In the genomic region with DNA sequence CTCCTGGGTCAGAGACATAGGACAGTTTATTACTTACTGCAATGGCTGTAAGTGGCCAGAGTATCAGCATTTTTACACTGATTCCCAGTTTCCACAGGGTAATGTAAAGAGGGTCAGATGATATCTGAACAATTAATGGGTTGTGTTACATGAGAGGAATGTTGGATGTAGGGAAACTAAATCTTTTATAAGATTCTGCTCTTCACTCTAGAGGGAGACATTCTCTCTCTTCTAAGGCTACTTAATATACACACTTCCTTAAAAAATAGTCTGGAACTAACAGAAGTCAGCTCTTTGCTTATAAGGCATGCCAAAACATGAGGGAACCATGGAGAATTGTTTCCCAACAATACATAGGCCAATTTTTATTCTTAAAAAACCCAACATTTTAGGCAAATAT, we compare ENCODE assay signal across 18 cellular contexts.
"Had no signal": no experiment of that assay in that cellular context is flagged by ENCODE, and none has a peak within 500 bp of the region (broad histone marks: within the 10 kb centered on the region; RNA-seq: fewer than 3 reads in every experiment).

No MANE protein-coding gene starts in this region.

- H3K27me3 Mint-ChIP-seq: activated CD4-positive, alpha-beta memory T cell treated with anti-CD3 and anti-CD28 coated beads, Interleukin-2, amount 10 ng/mL, durations not matched to agents 7 days and 5 days; activated naive CD8-positive, alpha-beta T cell; stimulated activated naive CD8-positive, alpha-beta T cell treated with anti-CD3 and anti-CD28 coated beads, Interleukin-15, Interleukin-2, amounts not matched to agents 100 ng/mL and 50 ng/mL, for 24 hours had no signal

- H3K36me3 Mint-ChIP-seq: activated naive CD8-positive, alpha-beta T cell had no signal

- H3K4me3 ChIP-seq: breast epithelium, colonic mucosa, prostate gland, right lobe of liver, upper lobe of left lung had no signal

- H3K9me3 Mint-ChIP-seq: activated CD4-positive, alpha-beta memory T cell treated with anti-CD3 and anti-CD28 coated beads, Interleukin-2, amount 10 ng/mL, durations not matched to agents 7 days and 5 days; nephron had no signal

- DNase-seq: activated CD4-positive, alpha-beta memory T cell treated with anti-CD3 and anti-CD28 coated beads, Interleukin-2, amount 10 ng/mL, durations not matched to agents 7 days and 5 days; activated gamma-delta T cell; activated T-cell treated with anti-CD3 and anti-CD28 coated beads, Interleukin-2, amount 50 U/mL, for 48 hours; colonic mucosa; effector CD4-positive, alpha-beta T cell; mammary epithelial cell; occipital lobe; right lobe of liver; stimulated activated CD4-positive, alpha-beta T cell treated with anti-CD3 and anti-CD28 coated beads, Interleukin-12 subunit alpha, Interleukin-12 subunit beta, amount 100 ng/mL, for 4 hours; stimulated activated CD4-positive, alpha-beta T cell treated with anti-CD3 and anti-CD28 coated beads, Interleukin-2, amount 100 ng/mL, for 48 hours; T-helper 9 cell; upper lobe of left lung had no signal

- H3K4me1 Mint-ChIP-seq: activated CD4-positive, alpha-beta memory T cell treated with anti-CD3 and anti-CD28 coated beads, Interleukin-2, amount 10 ng/mL, durations not matched to agents 7 days and 5 days; nephron had no signal

- H3K27ac ChIP-seq: breast epithelium, colonic mucosa, epithelial cell of prostate, prostate gland, right lobe of liver, upper lobe of left lung had no signal

- H3K27ac Mint-ChIP-seq: activated CD4-positive, alpha-beta memory T cell treated with anti-CD3 and anti-CD28 coated beads, Interleukin-2, amount 10 ng/mL, durations not matched to agents 7 days and 5 days; activated naive CD8-positive, alpha-beta T cell; nephron; stimulated activated naive CD8-positive, alpha-beta T cell treated with anti-CD3 and anti-CD28 coated beads, Interleukin-15, Interleukin-2, amounts not matched to agents 100 ng/mL and 50 ng/mL, for 24 hours had no signal

- H3K4me3 Mint-ChIP-seq: activated CD4-positive, alpha-beta memory T cell treated with anti-CD3 and anti-CD28 coated beads, Interleukin-2, amount 10 ng/mL, durations not matched to agents 7 days and 5 days; activated naive CD8-positive, alpha-beta T cell; nephron; stimulated activated naive CD8-positive, alpha-beta T cell treated with anti-CD3 and anti-CD28 coated beads, Interleukin-15, Interleukin-2, amounts not matched to agents 100 ng/mL and 50 ng/mL, for 24 hours had no signal
